Comparison of ENCODE assay signal across 8 cellular contexts in the genomic region with DNA sequence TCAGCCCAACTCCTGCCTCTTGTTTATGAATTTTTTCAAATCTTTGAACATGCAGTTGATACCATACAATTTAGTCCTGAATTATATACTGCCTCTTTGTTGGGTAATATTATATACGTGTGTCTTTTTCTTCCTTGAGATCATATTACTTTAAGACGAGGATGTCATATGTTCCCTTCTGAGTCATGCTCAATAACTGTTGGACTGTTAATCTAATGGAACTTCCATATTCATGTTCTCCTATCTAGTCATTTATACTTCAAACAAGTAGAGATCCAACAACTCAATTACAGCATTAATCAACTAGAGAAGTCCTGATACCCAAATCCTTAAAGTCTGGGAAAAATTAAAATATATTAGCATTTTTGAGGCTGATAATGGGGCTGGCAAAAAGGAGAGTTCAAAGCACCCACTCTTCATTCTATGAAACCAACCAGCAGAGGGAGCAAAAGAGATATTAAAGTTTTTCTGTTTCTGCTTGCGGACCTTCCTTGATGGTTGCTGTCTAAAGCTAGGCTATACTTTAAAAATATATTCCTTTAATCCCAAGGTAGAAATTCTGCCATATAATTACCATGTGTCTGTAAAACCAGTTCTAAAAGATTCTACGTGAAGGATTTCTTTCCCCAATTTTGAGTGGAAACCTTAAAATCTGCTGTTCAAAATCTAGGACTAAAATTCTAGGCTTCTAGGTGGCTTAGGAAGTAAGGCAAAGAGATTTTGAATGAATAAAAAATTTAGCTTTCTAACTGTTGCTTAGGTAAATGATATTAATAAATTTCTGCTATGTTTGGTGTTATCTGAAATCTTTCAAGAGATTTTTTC.
DNase-seq lines count a peak whose midpoint lies in the region; ATAC-seq and TF ChIP-seq lines count a peak whose summit lies in the region.

No MANE protein-coding gene starts in this region.

- ATAC-seq in HG03108 (IDR thresholded peaks at IDR 0.05; ENCODE audit: unreplicated experiment) (peak; percentile 50), PC-3 (peak; percentile 48)
- no peak for ATAC-seq in stimulated activated memory B cell treated with anti-CD40 and anti-IgM and Interleukin-4, amounts not matched to agents 10 μg/mL and 1 μg/mL and 100 μg/mL, for 72 hours

- H3K4me3 ChIP-seq in PC-3 (ENCODE audit: low read length) = no peak overlapping the region

- H3K9me3 ChIP-seq in PC-3 (ENCODE audit: low read length) = no peaks in the 10 kb centered on the region

- no peak for TF ChIP-seq POLR2A in erythroblast (IDR thresholded peaks at IDR 0.05; ENCODE audit: low read length)

- H3F3A ChIP-seq in PC-3 (ENCODE audit: low read length, unreplicated experiment) = no peaks in the 10 kb centered on the region

- H4K20me1 ChIP-seq in PC-3 (ENCODE audit: low read length) = no peaks in the 10 kb centered on the region

- DNase-seq in NCI-H2081 (lab: John Stamatoyannopoulos, UW) (peak; percentile 15 to 34), NCI-H2081 treated with DMSO at 0.1 percent for 48 hours (lab: John Stamatoyannopoulos, UW) (no peak), PC-3 (peak; percentile 58), erythroblast (lab: John Stamatoyannopoulos, UW) (peak; percentile 8 to 21), progenitor cell of endocrine pancreas (ENCODE audit: low spot score, unreplicated experiment) (no peak), cerebellum (ENCODE audit: low spot score) (no peak)

- no peaks in the 10 kb centered on the region for H3K79me2 ChIP-seq in PC-3 (ENCODE audit: low read length)

- H3K36me3 ChIP-seq in PC-3 (ENCODE audit: low read depth, low read length) = no peaks in the 10 kb centered on the region

- H3K9me2 ChIP-seq in PC-3 (replicated peaks; ENCODE audit: low read length) = no peaks in the 10 kb centered on the region

- BruUV-seq in PC-3 (replicated peaks; lab: Mats Ljungman, UMichigan) = no TSS peak

- no peaks in the 10 kb centered on the region for H3K36me3 Mint-ChIP-seq in progenitor cell of endocrine pancreas (ENCODE audit: insufficient read depth)
- H3K36me3 Mint-ChIP-seq in stimulated activated memory B cell treated with anti-CD40 and anti-IgM and Interleukin-4, amounts not matched to agents 10 μg/mL and 1 μg/mL and 100 μg/mL, for 72 hours = no peaks in the 10 kb centered on the region

- peak overlapping the region; percentile 27; the same call in 1 of the 2 replicates for H3K4me2 ChIP-seq in PC-3 (ENCODE audit: low read length)

- POLR2A ChIA-PET in PC-3 (lab: Charles Lee; ENCODE audit: unreplicated experiment) = no interaction called here

- 0 out of 2 replicates have a peak overlapping the region, but pooled peaks have one; percentile 11 for H3K27ac ChIP-seq in PC-3 (ENCODE audit: low read length)

- H3K27ac Mint-ChIP-seq in progenitor cell of endocrine pancreas = no peak overlapping the region
- H3K27ac Mint-ChIP-seq in stimulated activated memory B cell treated with anti-CD40 and anti-IgM and Interleukin-4, amounts not matched to agents 10 μg/mL and 1 μg/mL and 100 μg/mL, for 72 hours = no peak overlapping the region

- H2AFZ ChIP-seq in PC-3 (ENCODE audit: low read length) = peak overlapping the region; percentile 38; the same call in 1 of the 2 replicates

- intact Hi-C loops in PC-3 (cut with micrococcal nuclease) = loop anchor here (2.0 to 10.0 kb wide), 5 partner anchors 78 to 391 kb away; no protein-coding TSS in a partner anchor

- H3K4me1 Mint-ChIP-seq in progenitor cell of endocrine pancreas (ENCODE audit: low read depth) = peaks cover 3% of the 10 kb centered on the region
- no peaks in the 10 kb centered on the region for H3K4me1 Mint-ChIP-seq in stimulated activated memory B cell treated with anti-CD40 and anti-IgM and Interleukin-4, amounts not matched to agents 10 μg/mL and 1 μg/mL and 100 μg/mL, for 72 hours

- no peaks in the 10 kb centered on the region for H3K9me3 Mint-ChIP-seq in progenitor cell of endocrine pancreas (ENCODE audit: low read depth)
- no peaks in the 10 kb centered on the region for H3K9me3 Mint-ChIP-seq in stimulated activated memory B cell treated with anti-CD40 and anti-IgM and Interleukin-4, amounts not matched to agents 10 μg/mL and 1 μg/mL and 100 μg/mL, for 72 hours

- CTCF ChIA-PET in PC-3 (lab: Charles Lee) = no interaction called here

- no peak overlapping the region for H3K4me3 Mint-ChIP-seq in progenitor cell of endocrine pancreas (ENCODE audit: low read depth)
- no peak overlapping the region for H3K4me3 Mint-ChIP-seq in stimulated activated memory B cell treated with anti-CD40 and anti-IgM and Interleukin-4, amounts not matched to agents 10 μg/mL and 1 μg/mL and 100 μg/mL, for 72 hours

- peaks cover 32% of the 10 kb centered on the region for H3K4me1 ChIP-seq in PC-3 (ENCODE audit: insufficient read depth, low read length)

- no peak overlapping the region for H3K9ac ChIP-seq in PC-3 (ENCODE audit: low read length)

- H3K27me3 ChIP-seq in PC-3 (ENCODE audit: low read length) = no peaks in the 10 kb centered on the region

- TF ChIP-seq CTCF in PC-3 (conservative IDR thresholded peaks at IDR 0.05; ENCODE audit: low read depth, low read length) = peak; percentile 79
- peak; percentile 72 for TF ChIP-seq CTCF in progenitor cell of endocrine pancreas (IDR thresholded peaks at IDR 0.05; ENCODE audit: unreplicated experiment)

- H3K27me3 Mint-ChIP-seq in progenitor cell of endocrine pancreas = no peaks in the 10 kb centered on the region
- no peaks in the 10 kb centered on the region for H3K27me3 Mint-ChIP-seq in stimulated activated memory B cell treated with anti-CD40 and anti-IgM and Interleukin-4, amounts not matched to agents 10 μg/mL and 1 μg/mL and 100 μg/mL, for 72 hours

Comparison
In these comparisons a context has a peak if more than half of its experiments do, and no peak if none do; other contexts are left out.
1. DNase-seq: peak in NCI-H2081 (2 of 2), PC-3 (single experiment) and erythroblast (2 of 2); none in NCI-H2081 treated with DMSO at 0.1 percent for 48 hours (single experiment), progenitor cell of endocrine pancreas (single experiment) and cerebellum (single experiment).